In genomic region chr2:159850789-159851188, GRCh38 we compare ENCODE assay signal across 30 cellular contexts.
"Had no signal": no experiment of that assay in that cellular context is flagged by ENCODE, and none has a peak within 500 bp of the region (broad histone marks: within the 10 kb centered on the region; RNA-seq: fewer than 3 reads in every experiment).

No MANE protein-coding gene starts in this region.

- FAIRE-seq: colon, endometrium, endothelial cell of umbilical vein, frontal cortex had no signal

- H3K4me1 Mint-ChIP-seq: endodermal cell had no signal

- H3K36me3 ChIP-seq: colonic mucosa, esophagus muscularis mucosa, esophagus squamous epithelium, gastrocnemius medialis, gastroesophageal sphincter had no signal

- H3K4me3 ChIP-seq: colonic mucosa, coronary artery, dorsolateral prefrontal cortex, esophagus muscularis mucosa, esophagus squamous epithelium, gastrocnemius medialis, gastroesophageal sphincter, heart left ventricle, heart right ventricle, hepatocyte had no signal

- H3K27ac ChIP-seq: colonic mucosa, coronary artery, dorsolateral prefrontal cortex, epithelial cell of prostate, esophagus muscularis mucosa, esophagus squamous epithelium, foreskin keratinocyte, gastrocnemius medialis, gastroesophageal sphincter, heart left ventricle, heart right ventricle, hepatocyte had no signal

- H2AFZ ChIP-seq: hepatocyte had no signal

- H3K27me3 Mint-ChIP-seq: dendritic cell treated with granulocyte-macrophage colony-stimulating factor and Interleukin-4, amounts not matched to agents 40 ng/mL and 50 ng/mL, for 4 days; effector memory CD8-positive, alpha-beta T cell had no signal

- H3K79me2 ChIP-seq: hepatocyte had no signal

- H3K27ac Mint-ChIP-seq: dendritic cell treated with granulocyte-macrophage colony-stimulating factor and Interleukin-4, amounts not matched to agents 40 ng/mL and 50 ng/mL, for 4 days; effector memory CD8-positive, alpha-beta T cell; endodermal cell had no signal

- DNase-seq: colonic mucosa; cortex of kidney; dermis blood vessel endothelial cell; dorsolateral prefrontal cortex; effector CD4-positive, alpha-beta T cell; effector CD8-positive, alpha-beta T cell; effector memory CD4-positive, alpha-beta T cell; effector memory CD8-positive, alpha-beta T cell; endodermal cell; erythroblast; esophagus squamous epithelium; foreskin fibroblast; foreskin keratinocyte; foreskin melanocyte; gastrocnemius medialis; glutamatergic neuron; head of caudate nucleus; heart left ventricle; heart right ventricle had no signal

- H3K9me3 ChIP-seq: colonic mucosa, esophagus muscularis mucosa, esophagus squamous epithelium, gastrocnemius medialis, gastroesophageal sphincter, heart left ventricle, heart right ventricle had no signal

- H3K4me3 Mint-ChIP-seq: dendritic cell treated with granulocyte-macrophage colony-stimulating factor and Interleukin-4, amounts not matched to agents 40 ng/mL and 50 ng/mL, for 4 days; effector memory CD8-positive, alpha-beta T cell; endodermal cell had no signal

- ATAC-seq: effector memory CD8-positive, alpha-beta T cell; esophagus mucosa; foreskin keratinocyte; gastrocnemius medialis; gastroesophageal sphincter; heart left ventricle; heart right ventricle had no signal

- H3K27me3 ChIP-seq: colonic mucosa, dorsolateral prefrontal cortex, esophagus muscularis mucosa, esophagus squamous epithelium, foreskin keratinocyte, gastrocnemius medialis, gastroesophageal sphincter, heart left ventricle, heart right ventricle, hepatocyte had no signal

- H3K9me3 Mint-ChIP-seq: dendritic cell treated with granulocyte-macrophage colony-stimulating factor and Interleukin-4, amounts not matched to agents 40 ng/mL and 50 ng/mL, for 4 days; effector memory CD8-positive, alpha-beta T cell; endodermal cell had no signal

- H3K4me2 ChIP-seq: hepatocyte had no signal

- H3K4me1 ChIP-seq: colonic mucosa, foreskin keratinocyte, gastrocnemius medialis, gastroesophageal sphincter had no signal
